In the genomic region with DNA sequence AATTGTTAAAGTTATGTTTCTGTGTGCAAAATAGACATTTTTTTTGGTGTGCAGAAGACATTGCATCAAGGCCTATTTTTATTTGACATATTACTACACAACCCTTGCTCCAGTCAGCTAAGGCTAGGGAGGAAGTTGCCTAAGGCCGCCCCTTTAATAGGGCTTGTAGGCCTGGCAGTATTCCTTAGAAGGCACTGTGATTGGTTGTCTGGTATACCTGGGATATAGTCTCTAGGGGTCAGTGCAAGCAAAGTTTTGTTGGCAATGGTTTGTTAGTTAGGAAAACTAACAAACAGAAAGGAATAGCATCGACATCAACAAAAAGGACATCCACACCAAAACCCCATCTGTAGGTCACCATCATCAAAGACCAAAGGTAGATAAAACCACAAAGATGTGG, we compare ENCODE assay signal across 13 cellular contexts. TPM values are rescaled to one million over a fixed set of nuclear protein-coding genes. Genes with fewer than 3 reads are reported as not detected.
A peak's percentile ranks its signal among the peaks of the same experiment; 100 is the strongest.
DNase-seq lines count a peak whose midpoint lies in the region; ATAC-seq and TF ChIP-seq lines count a peak whose summit lies in the region.
"Had no signal": no experiment of that assay in that cellular context is flagged by ENCODE, and none has a peak within 500 bp of the region (broad histone marks: within the 10 kb centered on the region; RNA-seq: fewer than 3 reads in every experiment).

No MANE protein-coding gene starts in this region.

- H3K27me3 ChIP-seq in mammary epithelial cell (ENCODE audit: insufficient read depth, low read length) (no peaks in the 10 kb centered on the region), liver (ENCODE audit: control insufficient read depth in 4 of 4, insufficient read depth in 4 of 4, low read length in 3 of 4) (no peaks in the 10 kb centered on the region)

- no peaks in the 10 kb centered on the region for H3K27me3 Mint-ChIP-seq in mesothelial cell of epicardium (ENCODE audit: low read depth)

- TF ChIP-seq CTCF in GM10266 (IDR thresholded peaks at IDR 0.05; ENCODE audit: control insufficient read depth, insufficient read depth, low read depth, missing control alignments) (peak; percentile 17), mammary epithelial cell (conservative IDR thresholded peaks at IDR 0.05 in 1 of 2, IDR thresholded peaks at IDR 0.05 in 1 of 2; ENCODE audit: extremely low read depth in 1 of 2, insufficient read depth in 1 of 2, low read depth in 1 of 2, low read length in 2 of 2) (peak; percentile 10 to 49), liver (IDR thresholded peaks at IDR 0.05; ENCODE audit: low read depth, low read length, missing input control) (no peak), mesothelial cell of epicardium (IDR thresholded peaks at IDR 0.05; ENCODE audit: unreplicated experiment) (no peak)

- CTCF ChIA-PET in mammary epithelial cell (lab: Charles Lee; ENCODE audit: low non-redundant PET), result interaction anchor here (1.0 kb wide), 1 partner anchor 112 kb away, joined by 4 read pairs; no protein-coding TSS in a partner anchor

- no TSS peak for BruUV-seq in mammary epithelial cell (replicated peaks; lab: Mats Ljungman, UMichigan)

- ATAC-seq in HG03354 (IDR thresholded peaks at IDR 0.05; ENCODE audit: poor library complexity, severe bottlenecking, unreplicated experiment), result no peak

- no peak overlapping the region for H3K9ac ChIP-seq in mammary epithelial cell (ENCODE audit: insufficient read depth, low read length)
- H3K9ac ChIP-seq in liver (ENCODE audit: low read depth in 1 of 2, low read length in 2 of 2), result no peak overlapping the region

- in situ Hi-C loops in mammary epithelial cell (cut with MboI; ENCODE audit: low sequenced_read_pairs in 2 of 2), result loop anchor here in 1 of 2 donors (25.0 kb wide), 1 partner anchor 441 kb away; no protein-coding TSS in a partner anchor

- dilution Hi-C loops in mammary epithelial cell (cut with HindIII; ENCODE audit: low sequenced_read_pairs), result no loop called here

- H3K79me2 ChIP-seq in mammary epithelial cell (ENCODE audit: insufficient read depth, low read length), result no peaks in the 10 kb centered on the region

- intact Hi-C loops in mammary epithelial cell (cut with micrococcal nuclease), result loop anchor here (1.0 to 5.0 kb wide), 3 partner anchors 91 to 170 kb away; partner anchors contain the start of gene SLC37A2

- H3K9me3 ChIP-seq in mammary epithelial cell (replicated peaks; ENCODE audit: insufficient read depth, low read length) (no peaks in the 10 kb centered on the region), liver (ENCODE audit: control insufficient read depth in 4 of 4, low read length in 3 of 4) (no peaks in the 10 kb centered on the region)

- H3K4me2 ChIP-seq in mammary epithelial cell (ENCODE audit: insufficient read depth, low read depth, low read length), result no peak overlapping the region

- TF ChIP-seq RAD21 in liver (IDR thresholded peaks at IDR 0.05), result peak; percentile 13 to 31

- H3K4me1 Mint-ChIP-seq in mesothelial cell of epicardium, result no peaks in the 10 kb centered on the region

- no peak overlapping the region for H3K27ac Mint-ChIP-seq in mesothelial cell of epicardium

- no peak overlapping the region for H2AFZ ChIP-seq in mammary epithelial cell (ENCODE audit: low read depth, low read length)

- peaks cover 2% of the 10 kb centered on the region for H3K36me3 Mint-ChIP-seq in mesothelial cell of epicardium

- no peak for DNase-seq in GM10266 (ENCODE audit: extremely low spot score)
- DNase-seq in MV-4-11 (lab: John Stamatoyannopoulos, UW), result peak; percentile 73
- peak; percentile 46 for DNase-seq in mammary epithelial cell
- no peak for DNase-seq in cerebellar nuclear complex (lab: John Stamatoyannopoulos, UW)
- DNase-seq in mesothelial cell of epicardium (ENCODE audit: low spot score in 2 of 2, unreplicated experiment in 2 of 2), result no peak
- DNase-seq in putamen (ENCODE audit: low spot score), result no peak
- DNase-seq: activated CD4-positive, alpha-beta T cell treated with anti-CD3 and anti-CD28 coated beads, Interleukin-2, amount 50 U/mL, for 48 hours; amygdala; hippocampal formation; occipital lobe had no signal

- WGBS in mammary epithelial cell (ENCODE audit: low coverage, missing lambda C conversion rate), result 86% methylated on average over 2 of the region's 2 CpGs
- WGBS in liver, result 53% methylated on average over 2 of the region's 2 CpGs

- no peak overlapping the region for H3K27ac ChIP-seq in mammary epithelial cell (ENCODE audit: insufficient read depth, low read depth, low read length)
- H3K27ac ChIP-seq in liver (ENCODE audit: low read depth in 1 of 2, low read length in 2 of 2), result no peak overlapping the region

- H3K36me3 ChIP-seq in mammary epithelial cell (ENCODE audit: insufficient read depth, low read length) (peaks cover 3% of the 10 kb centered on the region), liver (ENCODE audit: control insufficient read depth in 4 of 4, insufficient read depth in 3 of 4, low read depth in 1 of 4, low read length in 3 of 4) (peaks cover 0 to 2% (median 0%) of the 10 kb centered on the region in 4 donors)

- H3K4me1 ChIP-seq in mammary epithelial cell (ENCODE audit: insufficient read depth, low read length), result no peaks in the 10 kb centered on the region
- H3K4me1 ChIP-seq in liver (ENCODE audit: control insufficient read depth in 4 of 4, insufficient read depth in 4 of 4, low read length in 3 of 4), result peaks cover 0 to 4% (median 0%) of the 10 kb centered on the region in 4 donors

- no peaks in the 10 kb centered on the region for H4K20me1 ChIP-seq in mammary epithelial cell (ENCODE audit: insufficient read depth, low read length)

- H3K4me3 ChIP-seq in mammary epithelial cell (replicated peaks in 1 of 3; ENCODE audit: insufficient read depth in 1 of 3, low read depth in 2 of 3, low read length in 3 of 3) (no peak overlapping the region), liver (ENCODE audit: low read depth in 1 of 3, low read length in 3 of 3) (no peak overlapping the region)

- H3K9me3 Mint-ChIP-seq in mesothelial cell of epicardium, result no peaks in the 10 kb centered on the region

- no peak overlapping the region for H3K4me3 Mint-ChIP-seq in mesothelial cell of epicardium

TF ChIP-seq in liver, 16 proteins besides CTCF, POLR2A, EP300 and RAD21 (continues in another document):
- TF ChIP-seq ATF3 (IDR thresholded peaks at IDR 0.05) (no peak), TAF1 (conservative IDR thresholded peaks at IDR 0.05) (no peak), MAX (IDR thresholded peaks at IDR 0.05) (no peak), SP1 (IDR thresholded peaks at IDR 0.05) (no peak), HNF4A (conservative IDR thresholded peaks at IDR 0.05) (no peak), FOXA2 (IDR thresholded peaks at IDR 0.05) (no peak), YY1 (IDR thresholded peaks at IDR 0.05) (no peak), FOXA1 (IDR thresholded peaks at IDR 0.05) (no peak)
- TF ChIP-seq, protein P1, sequence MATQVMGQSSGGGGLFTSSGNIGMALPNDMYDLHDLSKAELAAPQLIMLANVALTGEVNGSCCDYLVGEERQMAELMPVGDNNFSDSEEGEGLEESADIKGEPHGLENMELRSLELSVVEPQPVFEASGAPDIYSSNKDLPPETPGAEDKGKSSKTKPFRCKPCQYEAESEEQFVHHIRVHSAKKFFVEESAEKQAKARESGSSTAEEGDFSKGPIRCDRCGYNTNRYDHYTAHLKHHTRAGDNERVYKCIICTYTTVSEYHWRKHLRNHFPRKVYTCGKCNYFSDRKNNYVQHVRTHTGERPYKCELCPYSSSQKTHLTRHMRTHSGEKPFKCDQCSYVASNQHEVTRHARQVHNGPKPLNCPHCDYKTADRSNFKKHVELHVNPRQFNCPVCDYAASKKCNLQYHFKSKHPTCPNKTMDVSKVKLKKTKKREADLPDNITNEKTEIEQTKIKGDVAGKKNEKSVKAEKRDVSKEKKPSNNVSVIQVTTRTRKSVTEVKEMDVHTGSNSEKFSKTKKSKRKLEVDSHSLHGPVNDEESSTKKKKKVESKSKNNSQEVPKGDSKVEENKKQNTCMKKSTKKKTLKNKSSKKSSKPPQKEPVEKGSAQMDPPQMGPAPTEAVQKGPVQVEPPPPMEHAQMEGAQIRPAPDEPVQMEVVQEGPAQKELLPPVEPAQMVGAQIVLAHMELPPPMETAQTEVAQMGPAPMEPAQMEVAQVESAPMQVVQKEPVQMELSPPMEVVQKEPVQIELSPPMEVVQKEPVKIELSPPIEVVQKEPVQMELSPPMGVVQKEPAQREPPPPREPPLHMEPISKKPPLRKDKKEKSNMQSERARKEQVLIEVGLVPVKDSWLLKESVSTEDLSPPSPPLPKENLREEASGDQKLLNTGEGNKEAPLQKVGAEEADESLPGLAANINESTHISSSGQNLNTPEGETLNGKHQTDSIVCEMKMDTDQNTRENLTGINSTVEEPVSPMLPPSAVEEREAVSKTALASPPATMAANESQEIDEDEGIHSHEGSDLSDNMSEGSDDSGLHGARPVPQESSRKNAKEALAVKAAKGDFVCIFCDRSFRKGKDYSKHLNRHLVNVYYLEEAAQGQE (IDR thresholded peaks at IDR 0.05), result no peak

RNA-seq across cellular contexts. Expression of gene CCDC15, which starts 16.9 kb away (rescaled TPM):
- total RNA-seq in mammary epithelial cell, result 1 to 10 TPM; 2.3 to 5.4 TPM
- 2.8 TPM for polyA plus RNA-seq in mammary epithelial cell
- polyA minus RNA-seq in mammary epithelial cell, result 2.9 TPM
- 1 to 10 TPM; 1.2 to 3.5 TPM for total RNA-seq in liver
- under 1 TPM; 0.35 to 0.60 TPM for polyA plus RNA-seq in liver
- total RNA-seq in mesothelial cell of epicardium, result 2.8 to 3.1 TPM (median 2.9 TPM) in 3 replicates

RNA-seq across cellular contexts. Expression of gene HEPACAM, which starts 35.1 kb away (rescaled TPM):
- under 1 TPM in 1 of 2 donors, not detected in 1; 0.17 TPM for total RNA-seq in mammary epithelial cell
- polyA plus RNA-seq in mammary epithelial cell, result 0.14 TPM
- not detected for polyA minus RNA-seq in mammary epithelial cell
- 1 to 10 TPM in 1 of 2 donors, not detected in 1; 3.3 TPM for total RNA-seq in liver
- polyA plus RNA-seq in liver, result 1 to 10 TPM in 1 of 2 donors, under 1 TPM in 1; 0.79 to 7.1 TPM
- total RNA-seq in mesothelial cell of epicardium, result 0.07 TPM in 2 of 3 replicates, not detected in the other
- total RNA-seq: NCI-H460 had no signal

RNA-seq across cellular contexts. Expression of gene HEPN1, which starts 51.9 kb away (rescaled TPM):
- not detected for total RNA-seq in mammary epithelial cell
- polyA plus RNA-seq in mammary epithelial cell, result not detected
- not detected for polyA minus RNA-seq in mammary epithelial cell
- not detected for total RNA-seq in liver
- 1 to 10 TPM in 1 of 2 donors, under 1 TPM in 1; 0.22 to 2.6 TPM for polyA plus RNA-seq in liver
- total RNA-seq in mesothelial cell of epicardium, result not detected in 3 replicates
- total RNA-seq: NCI-H460, occipital lobe had no signal

Comparison
In these comparisons a context has a peak if more than half of its experiments do, and no peak if none do; other contexts are left out.
1. DNase-seq: peak in MV-4-11 (single experiment) and mammary epithelial cell (single experiment); none in GM10266 (single experiment), cerebellar nuclear complex (0 of 2), mesothelial cell of epicardium (0 of 2) and putamen (single experiment).
2. CTCF ChIP-seq: peak in GM10266 (single experiment) and mammary epithelial cell (2 of 2); none in liver (single experiment) and mesothelial cell of epicardium (single experiment).